In genomic region chr10:3741688-3742461, GRCh38 we compare ENCODE assay signal across 10 cellular contexts. TPM values are rescaled to one million over a fixed set of nuclear protein-coding genes. Genes with fewer than 3 reads are reported as not detected.
A peak's percentile ranks its signal among the peaks of the same experiment; 100 is the strongest.
DNase-seq lines count a peak whose midpoint lies in the region; ATAC-seq and TF ChIP-seq lines count a peak whose summit lies in the region.
"Had no signal": no experiment of that assay in that cellular context is flagged by ENCODE, and none has a peak within 500 bp of the region (broad histone marks: within the 10 kb centered on the region; RNA-seq: fewer than 3 reads in every experiment).

No MANE protein-coding gene starts in this region.

- peak overlapping the region; percentile 29 to 81 for H3K4me3 Mint-ChIP-seq in activated T-cell treated with anti-CD3 and anti-CD28 coated beads, Interleukin-2, amount 50 U/mL, for 72 hours

- H3K27ac ChIP-seq in transverse colon = peak overlapping the region in 3 of 4 donors; percentile 20 to 41 (median 38)

- DNase-seq in activated T-cell treated with anti-CD3 and anti-CD28 coated beads, Interleukin-2, amount 50 U/mL, for 72 hours = no peak
- no peak for DNase-seq in activated T-cell treated with anti-CD3 and anti-CD28 coated beads, Interleukin-2, amount 50 U/mL, for 48 hours
- DNase-seq in RPMI7951 (ENCODE audit: low read depth) (peak; percentile 74), fibroblast of mammary gland (ENCODE audit: low read depth) (peak; percentile 65), transverse colon (no peak), inferior parietal cortex (ENCODE audit: extremely low spot score) (no peak), GM19238 (ENCODE audit: insufficient read length, low spot score) (no peak)
- DNase-seq: activated naive CD4-positive, alpha-beta T cell treated with Interleukin-2 at 50 U/mL for 16 hours; NCI-H524 treated with DMSO at 0.1 percent for 48 hours had no signal

- no peak for TF ChIP-seq EP300 in transverse colon (IDR thresholded peaks at IDR 0.05; ENCODE audit: low read depth)

- WGBS in transverse colon (ENCODE audit: low coverage in 1 of 2), 2 donors = 65% methylated on average over 6 of the region's 6 CpGs; no CpG with 5 or more reads in 1 of the 2 donors

- peak overlapping the region; percentile 79 for H3K27ac Mint-ChIP-seq in activated T-cell treated with anti-CD3 and anti-CD28 coated beads, Interleukin-2, amount 50 U/mL, for 72 hours

- H3K4me3 ChIP-seq in fibroblast of mammary gland (ENCODE audit: control insufficient read depth, low read depth, low read length) (peak overlapping the region; percentile 16), transverse colon (no peak overlapping the region)

- no peak for TF ChIP-seq POLR2A in transverse colon (IDR thresholded peaks at IDR 0.05)

- H3K27me3 ChIP-seq in transverse colon = no peaks in the 10 kb centered on the region

- no peaks in the 10 kb centered on the region for H3K9me3 Mint-ChIP-seq in activated T-cell treated with anti-CD3 and anti-CD28 coated beads, Interleukin-2, amount 50 U/mL, for 72 hours

- H3K4me1 Mint-ChIP-seq in activated T-cell treated with anti-CD3 and anti-CD28 coated beads, Interleukin-2, amount 50 U/mL, for 72 hours (ENCODE audit: low read depth) = peaks cover 38% of the 10 kb centered on the region

- no peaks in the 10 kb centered on the region for H3K36me3 ChIP-seq in transverse colon

- no peaks in the 10 kb centered on the region for H3K4me1 ChIP-seq in transverse colon

- H3K9me3 ChIP-seq in transverse colon = no peaks in the 10 kb centered on the region

- in situ Hi-C loops in transverse colon (cut with MboI; ENCODE audit: low pct_ligation_motif_present in 1 of 4, low pct_unique_long_range_greater_than_20kb in 1 of 4, low sequenced_read_pairs in 3 of 4) = no loop called here

- no peak for TF ChIP-seq CTCF in fibroblast of mammary gland (conservative IDR thresholded peaks at IDR 0.05; ENCODE audit: control insufficient read depth, insufficient read depth, low read depth, low read length)
- TF ChIP-seq CTCF in transverse colon (IDR thresholded peaks at IDR 0.05) = no peak

- no peak for ATAC-seq in activated T-cell treated with anti-CD3 and anti-CD28 coated beads, Interleukin-2, amount 50 U/mL, for 72 hours (replicated peaks in 1 of 2)
- no peak for ATAC-seq in GM19467 (IDR thresholded peaks at IDR 0.05; ENCODE audit: unreplicated experiment)

- no peaks in the 10 kb centered on the region for H3K36me3 Mint-ChIP-seq in activated T-cell treated with anti-CD3 and anti-CD28 coated beads, Interleukin-2, amount 50 U/mL, for 72 hours (ENCODE audit: insufficient read depth in 2 of 2)

- intact Hi-C loops in transverse colon (cut with DNase I; ENCODE audit: low total_unique reads) = no loop called here

- H3K27me3 Mint-ChIP-seq in activated T-cell treated with anti-CD3 and anti-CD28 coated beads, Interleukin-2, amount 50 U/mL, for 72 hours (ENCODE audit: low read depth) = peaks cover 10% of the 10 kb centered on the region

RNA-seq across cellular contexts. Expression of gene KLF6, which starts 43.1 kb away (rescaled TPM):
- 100 to 1,000 TPM; 184 to 240 TPM for total RNA-seq in activated T-cell treated with anti-CD3 and anti-CD28 coated beads, Interleukin-2, amount 50 U/mL, for 72 hours
- 20.3 and 23.3 TPM in 2 replicates for total RNA-seq in RPMI7951 (2014; rRNA removed; shearing (Covaris generic))
- 100 to 1,000 TPM; 140 to 304 (median 291) TPM for total RNA-seq in transverse colon

Comparison
In these comparisons a context has a peak if more than half of its experiments do, and no peak if none do; other contexts are left out.
1. DNase-seq: peak in RPMI7951 (single experiment) and fibroblast of mammary gland (single experiment); none in activated T-cell treated with anti-CD3 and anti-CD28 coated beads, Interleukin-2, amount 50 U/mL, for 72 hours (0 of 2), activated T-cell treated with anti-CD3 and anti-CD28 coated beads, Interleukin-2, amount 50 U/mL, for 48 hours (0 of 2), transverse colon (single experiment), inferior parietal cortex (single experiment) and GM19238 (single experiment).